In genomic region chr10:96129387-96130325, GRCh38 we compare ENCODE assay signal across 8 cellular contexts. TPM values are rescaled to one million over a fixed set of nuclear protein-coding genes. Genes with fewer than 3 reads are reported as not detected.
DNase-seq lines count a peak whose midpoint lies in the region; ATAC-seq and TF ChIP-seq lines count a peak whose summit lies in the region.

A gene with protein sequence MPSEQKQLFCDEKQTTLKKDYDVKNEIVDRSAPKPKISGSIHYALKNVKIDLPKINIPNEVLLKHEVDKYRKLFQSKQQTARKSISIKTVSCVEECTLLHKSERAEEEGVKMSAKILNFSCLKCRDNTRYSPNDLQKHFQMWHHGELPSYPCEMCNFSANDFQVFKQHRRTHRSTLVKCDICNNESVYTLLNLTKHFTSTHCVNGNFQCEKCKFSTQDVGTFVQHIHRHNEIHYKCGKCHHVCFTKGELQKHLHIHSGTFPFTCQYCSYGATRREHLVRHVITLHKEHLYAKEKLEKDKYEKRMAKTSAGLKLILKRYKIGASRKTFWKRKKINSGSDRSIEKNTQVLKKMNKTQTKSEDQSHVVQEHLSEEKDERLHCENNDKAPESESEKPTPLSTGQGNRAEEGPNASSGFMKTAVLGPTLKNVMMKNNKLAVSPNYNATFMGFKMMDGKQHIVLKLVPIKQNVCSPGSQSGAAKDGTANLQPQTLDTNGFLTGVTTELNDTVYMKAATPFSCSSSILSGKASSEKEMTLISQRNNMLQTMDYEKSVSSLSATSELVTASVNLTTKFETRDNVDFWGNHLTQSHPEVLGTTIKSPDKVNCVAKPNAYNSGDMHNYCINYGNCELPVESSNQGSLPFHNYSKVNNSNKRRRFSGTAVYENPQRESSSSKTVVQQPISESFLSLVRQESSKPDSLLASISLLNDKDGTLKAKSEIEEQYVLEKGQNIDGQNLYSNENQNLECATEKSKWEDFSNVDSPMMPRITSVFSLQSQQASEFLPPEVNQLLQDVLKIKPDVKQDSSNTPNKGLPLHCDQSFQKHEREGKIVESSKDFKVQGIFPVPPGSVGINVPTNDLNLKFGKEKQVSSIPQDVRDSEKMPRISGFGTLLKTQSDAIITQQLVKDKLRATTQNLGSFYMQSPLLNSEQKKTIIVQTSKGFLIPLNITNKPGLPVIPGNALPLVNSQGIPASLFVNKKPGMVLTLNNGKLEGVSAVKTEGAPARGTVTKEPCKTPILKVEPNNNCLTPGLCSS (N-terminal part only) (plus strand): TSS chr10:96130297. CDS start chr10:96156323, 26,026 bp downstream.

- H3K4me2 ChIP-seq in PC-3 (ENCODE audit: low read length), result peak within 1 kb of the TSS; percentile 81

- DNase-seq in DMS153 treated with DMSO at 0.1 percent for 48 hours (lab: John Stamatoyannopoulos, UW; ENCODE audit: unreplicated experiment), result peak; percentile 85
- peak; percentile 43 for DNase-seq in PC-3
- peak; percentile 95 for DNase-seq in activated T-cell treated with anti-CD3 and anti-CD28 coated beads, Interleukin-2, amount 50 U/mL, for 24 hours
- DNase-seq in stimulated activated CD8-positive, alpha-beta memory T cell treated with anti-CD3 and anti-CD28 coated beads, Interleukin-7, amount 100 ng/mL, for 1 hour (ENCODE audit: low read depth in 2 of 2), result peak; percentile 70 to 79

- H3K4me1 Mint-ChIP-seq in IgD-negative memory B cell, result peaks cover 10 to 22% (median 13%) of the 10 kb centered on the region in 3 donors
- peaks cover 22% of the 10 kb centered on the region for H3K4me1 Mint-ChIP-seq in activated T-cell treated with anti-CD3 and anti-CD28 coated beads, Interleukin-2, amount 50 U/mL, for 24 hours (ENCODE audit: low read depth)

- peaks cover 21% of the 10 kb centered on the region for H3K27me3 ChIP-seq in PC-3 (ENCODE audit: low read length)
- H3K27me3 ChIP-seq in muscle layer of colon (ENCODE audit: control insufficient read depth in 1 of 2, insufficient read depth in 2 of 2, low read length in 2 of 2), result peaks cover 0 to 16% of the 10 kb centered on the region in 2 donors

- peak within 1 kb of the TSS; percentile 94 to 99 (median 98) for H3K4me3 Mint-ChIP-seq in IgD-negative memory B cell
- H3K4me3 Mint-ChIP-seq in activated T-cell treated with anti-CD3 and anti-CD28 coated beads, Interleukin-2, amount 50 U/mL, for 24 hours, result peak within 1 kb of the TSS; percentile 95

- H2AFZ ChIP-seq in PC-3 (ENCODE audit: low read length), result peak within 1 kb of the TSS; percentile 92

- H3K4me3 ChIP-seq in PC-3 (ENCODE audit: low read length) (peak within 1 kb of the TSS; percentile 70), muscle layer of colon (ENCODE audit: low read depth in 1 of 2, low read length in 2 of 2) (peak within 1 kb of the TSS; percentile 63 to 94)

- H3K27ac Mint-ChIP-seq in IgD-negative memory B cell, result peak within 1 kb of the TSS; percentile 99 to 100 (median 99)
- H3K27ac Mint-ChIP-seq in activated T-cell treated with anti-CD3 and anti-CD28 coated beads, Interleukin-2, amount 50 U/mL, for 24 hours, result peak within 1 kb of the TSS; percentile 99

- no peaks in the 10 kb centered on the region for H3K36me3 ChIP-seq in PC-3 (ENCODE audit: low read depth, low read length)
- peaks cover 13% of the 10 kb centered on the region for H3K36me3 ChIP-seq in muscle layer of colon (ENCODE audit: insufficient read depth, low read length)

- peaks cover 13% of the 10 kb centered on the region for H3K36me3 Mint-ChIP-seq in IgD-negative memory B cell
- H3K36me3 Mint-ChIP-seq in activated T-cell treated with anti-CD3 and anti-CD28 coated beads, Interleukin-2, amount 50 U/mL, for 24 hours (ENCODE audit: low read depth), result peaks cover 42% of the 10 kb centered on the region

- H3K9me2 ChIP-seq in PC-3 (replicated peaks; ENCODE audit: low read length), result no peaks in the 10 kb centered on the region

- H3K79me2 ChIP-seq in PC-3 (ENCODE audit: low read length), result no peaks in the 10 kb centered on the region

- H3K9ac ChIP-seq in PC-3 (ENCODE audit: low read length) (peak within 1 kb of the TSS; percentile 73), muscle layer of colon (ENCODE audit: low read length) (peak within 1 kb of the TSS; percentile 64)

- H4K20me1 ChIP-seq in PC-3 (ENCODE audit: low read length), result no peaks in the 10 kb centered on the region

- intact Hi-C loops in PC-3 (cut with micrococcal nuclease), result loop anchor here (1.0 to 5.0 kb wide), 2 partner anchors 39 to 87 kb away; partner anchors contain the start of gene CCNJ

- CTCF ChIA-PET in PC-3 (lab: Charles Lee), result no interaction called here

- POLR2A ChIA-PET in PC-3 (lab: Charles Lee; ENCODE audit: unreplicated experiment), result interaction anchor here (0.6 to 0.7 kb wide), 2 partner anchors 40 to 187 kb away, joined by 3 to 4 read pairs; no protein-coding TSS in a partner anchor

- H3K27me3 Mint-ChIP-seq in IgD-negative memory B cell, result peaks cover 20% of the 10 kb centered on the region
- H3K27me3 Mint-ChIP-seq in activated T-cell treated with anti-CD3 and anti-CD28 coated beads, Interleukin-2, amount 50 U/mL, for 24 hours, result peaks cover 40% of the 10 kb centered on the region

- peaks cover 2 to 4% (median 3%) of the 10 kb centered on the region in 3 donors for H3K9me3 Mint-ChIP-seq in IgD-negative memory B cell
- peaks cover 2% of the 10 kb centered on the region for H3K9me3 Mint-ChIP-seq in activated T-cell treated with anti-CD3 and anti-CD28 coated beads, Interleukin-2, amount 50 U/mL, for 24 hours

- H3K27ac ChIP-seq in PC-3 (ENCODE audit: low read length) (peak within 1 kb of the TSS; percentile 39), muscle layer of colon (ENCODE audit: low read depth, low read length) (peak within 1 kb of the TSS; percentile 74)

- no peak for TF ChIP-seq CTCF in PC-3 (conservative IDR thresholded peaks at IDR 0.05; ENCODE audit: low read depth, low read length)

- H3K4me1 ChIP-seq in PC-3 (ENCODE audit: insufficient read depth, low read length), result peaks cover 9% of the 10 kb centered on the region; the same call in 1 of the 2 replicates
- H3K4me1 ChIP-seq in muscle layer of colon (ENCODE audit: insufficient read depth, low read length), result peaks cover 13% of the 10 kb centered on the region

- ATAC-seq in GM21529 (IDR thresholded peaks at IDR 0.05; ENCODE audit: unreplicated experiment) (peak; percentile 77), PC-3 (peak; percentile 64), esophagus mucosa (peak; percentile 97)

- H3F3A ChIP-seq in PC-3 (ENCODE audit: low read length, unreplicated experiment), result no peaks in the 10 kb centered on the region

- BruUV-seq in PC-3 (replicated peaks; lab: Mats Ljungman, UMichigan), result no TSS peak

- H3K9me3 ChIP-seq in PC-3 (ENCODE audit: low read length) (no peaks in the 10 kb centered on the region), muscle layer of colon (ENCODE audit: low read length) (peaks cover 5% of the 10 kb centered on the region)

RNA-seq across cellular contexts. Expression of the gene that starts here (rescaled TPM):
- polyA plus RNA-seq in IgD-negative memory B cell, result 12.8 TPM
- total RNA-seq in PC-3 (2014; rRNA removed) (0.69 TPM in 2 replicates), esophagus mucosa (11.6 TPM)

Comparison
In these comparisons a context has a peak if more than half of its experiments do, and no peak if none do; other contexts are left out.
1. Peak in every context shown above with its lines: DNase-seq, ATAC-seq, H3K4me3 ChIP-seq and H3K27ac ChIP-seq.
2. Peak in DNase-seq, ATAC-seq, H3K4me3 ChIP-seq, H3K27ac ChIP-seq, H3K9ac ChIP-seq and H3K4me2 ChIP-seq in PC-3; RNA of the gene not detected or under 1 TPM.
3. DNase-seq: peak in every context shown above with its lines; median percentile 95 in activated T-cell treated with anti-CD3 and anti-CD28 coated beads, Interleukin-2, amount 50 U/mL, for 24 hours; 85 in DMS153 treated with DMSO at 0.1 percent for 48 hours; 74 in stimulated activated CD8-positive, alpha-beta memory T cell treated with anti-CD3 and anti-CD28 coated beads, Interleukin-7, amount 100 ng/mL, for 1 hour; 43 in PC-3.